ENCODE assay signal across 11 cellular contexts in the genomic region with DNA sequence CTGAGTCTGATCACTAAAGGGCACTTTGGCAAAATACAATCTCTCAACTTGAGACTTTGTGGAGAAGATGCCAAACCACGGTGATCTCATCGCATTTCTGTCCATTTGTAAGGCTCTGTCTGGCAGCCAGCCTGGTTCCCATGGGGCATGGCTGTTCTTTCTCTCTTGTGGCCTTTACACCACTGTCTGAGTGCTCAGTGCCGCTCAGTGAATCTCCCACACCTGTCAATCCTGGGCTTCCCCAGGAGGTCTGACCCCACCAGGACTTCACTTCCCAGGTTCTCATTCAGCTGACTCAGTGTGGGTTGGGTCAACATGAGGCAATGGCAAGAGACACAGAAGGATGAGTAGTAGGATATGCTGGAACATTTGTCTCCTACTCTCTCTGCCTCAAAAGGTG.
DNase-seq lines count a peak whose midpoint lies in the region; ATAC-seq, FAIRE-seq and TF ChIP-seq lines count a peak whose summit lies in the region.
"Had no signal": no experiment of that assay in that cellular context is flagged by ENCODE, and none has a peak within 500 bp of the region (broad histone marks: within the 10 kb centered on the region; RNA-seq: fewer than 3 reads in every experiment).

No MANE protein-coding gene starts in this region.

- H3K27ac ChIP-seq in right atrium auricular region: no peak overlapping the region
- H3K27ac ChIP-seq: coronary artery had no signal

- no peaks in the 10 kb centered on the region for H3K36me3 ChIP-seq in right atrium auricular region

- H3K4me1 ChIP-seq in right atrium auricular region: no peaks in the 10 kb centered on the region

- H3K27me3 ChIP-seq in right atrium auricular region: no peaks in the 10 kb centered on the region

- TF ChIP-seq CTCF in right atrium auricular region (IDR thresholded peaks at IDR 0.05): no peak
- TF ChIP-seq CTCF in fibroblast of villous mesenchyme (IDR thresholded peaks at IDR 0.05; ENCODE audit: insufficient read depth, low read depth, low read length): no peak

- CTCF ChIA-PET in HEK293T (lab: Yijun Ruan, JAX): no interaction called here

- intact Hi-C loops in Right ventricle myocardium inferior (cut with DNase I): no loop called here

- peak; percentile 78 for DNase-seq in Right ventricle myocardium inferior (ENCODE audit: missing footprints)
- no peak for DNase-seq in right atrium auricular region (ENCODE audit: low spot score)
- peak; percentile 57 for DNase-seq in T1000 (lab: John Stamatoyannopoulos, UW)
- DNase-seq in fibroblast of villous mesenchyme (ENCODE audit: low read depth): peak; percentile 63
- DNase-seq in urothelium cell line (ENCODE audit: low spot score): peak; percentile 78
- no peak for DNase-seq in NCI-H748 (lab: John Stamatoyannopoulos, UW; ENCODE audit: unreplicated experiment)
- no peak for DNase-seq in HEK293T (ENCODE audit: extremely low spot score)
- DNase-seq: immature natural killer cell, Kasumi-1 had no signal

- FAIRE-seq in urothelium cell line (lab: Jason Lieb, UNC): no peak

- no peak for ATAC-seq in Right ventricle myocardium inferior
- no peak for ATAC-seq in GM21528 (IDR thresholded peaks at IDR 0.05; ENCODE audit: low FRiP score, unreplicated experiment)

- H3K9me3 ChIP-seq in right atrium auricular region: no peaks in the 10 kb centered on the region

- POLR2A ChIA-PET in HEK293T (lab: Yijun Ruan, JAX): no interaction called here

- no peak overlapping the region for H3K4me3 ChIP-seq in right atrium auricular region
- H3K4me3 ChIP-seq in fibroblast of villous mesenchyme (ENCODE audit: low read depth, low read length): no peak overlapping the region
- H3K4me3 ChIP-seq: coronary artery had no signal

TF ChIP-seq in HEK293T, 16 proteins besides CTCF, POLR2A, EP300 and RAD21:
- TF ChIP-seq HDGF (IDR thresholded peaks at IDR 0.05; ENCODE audit: borderline replicate concordance) (no peak), TARDBP (IDR thresholded peaks at IDR 0.05) (no peak), FOXK2 (IDR thresholded peaks at IDR 0.05) (no peak), BHLHE40 (IDR thresholded peaks at IDR 0.05; ENCODE audit: borderline replicate concordance) (no peak), SP1 (IDR thresholded peaks at IDR 0.05) (no peak), NFRKB (IDR thresholded peaks at IDR 0.05) (no peak), LEF1 (IDR thresholded peaks at IDR 0.05; ENCODE audit: borderline replicate concordance) (no peak), L3MBTL2 (conservative IDR thresholded peaks at IDR 0.05) (no peak)

Comparison
In these comparisons a context has a peak if more than half of its experiments do, and no peak if none do; other contexts are left out.
1. DNase-seq: peak in Right ventricle myocardium inferior (single experiment), T1000 (single experiment), fibroblast of villous mesenchyme (single experiment) and urothelium cell line (single experiment); none in right atrium auricular region (single experiment), NCI-H748 (single experiment) and HEK293T (single experiment).